34 cellular contexts compared by ENCODE assay signal in the genomic region with DNA sequence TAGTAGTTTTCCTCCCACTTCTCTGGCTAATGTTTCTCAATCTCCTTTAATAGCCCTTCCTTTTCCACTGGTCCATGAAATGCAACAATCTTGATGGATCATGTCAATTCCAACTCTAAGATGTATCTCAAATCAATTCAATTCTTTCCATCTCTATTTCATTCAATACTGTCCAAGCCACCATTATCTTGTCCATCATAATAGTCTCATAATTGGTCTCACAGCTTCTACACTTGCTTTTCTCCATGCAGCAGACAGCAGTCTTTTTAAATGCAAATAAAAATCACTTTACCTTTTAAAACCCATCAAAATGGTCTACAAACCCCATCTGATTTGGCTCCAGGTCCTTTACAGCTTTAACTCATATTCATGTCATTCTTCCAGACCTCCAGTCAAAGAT.
"Had no signal": no experiment of that assay in that cellular context is flagged by ENCODE, and none has a peak within 500 bp of the region (broad histone marks: within the 10 kb centered on the region; RNA-seq: fewer than 3 reads in every experiment).

No MANE protein-coding gene starts in this region.

- H3K36me3 ChIP-seq: MG63 had no signal

- H3K27me3 ChIP-seq: MG63 had no signal

- H3K4me3 ChIP-seq: MG63 had no signal

- DNase-seq: Karpas-422, Kasumi-1, MG63, MM.1S, MV-4-11, NCI-H1048, NCI-H1092, NCI-H1092 treated with DMSO at 0.1 percent for 48 hours, NCI-H1105, NCI-H1105 treated with DMSO at 0.1 percent for 48 hours, NCI-H1417, NCI-H1417 treated with DMSO at 0.1 percent for 48 hours, NCI-H1436, NCI-H1436 treated with DMSO at 0.1 percent for 48 hours, NCI-H146, NCI-H1694, NCI-H1694 treated with DMSO at 0.1 percent for 48 hours, NCI-H187, NCI-H187 treated with DMSO at 0.1 percent for 48 hours, NCI-H1930, NCI-H2029, NCI-H2029 treated with DMSO at 0.1 percent for 48 hours, NCI-H2081, NCI-H2081 treated with DMSO at 0.1 percent for 48 hours, NCI-H2107, NCI-H2171, NCI-H2171 treated with DMSO at 0.1 percent for 48 hours, NCI-H2227 treated with DMSO at 0.1 percent for 48 hours, NCI-H226, NCI-H345, NCI-H446, NCI-H446 treated with DMSO at 0.1 percent for 48 hours, NCI-H510A, NCI-H510A treated with DMSO at 0.1 percent for 48 hours had no signal

- H3K9me3 ChIP-seq: MG63 had no signal
